In the genomic region with DNA sequence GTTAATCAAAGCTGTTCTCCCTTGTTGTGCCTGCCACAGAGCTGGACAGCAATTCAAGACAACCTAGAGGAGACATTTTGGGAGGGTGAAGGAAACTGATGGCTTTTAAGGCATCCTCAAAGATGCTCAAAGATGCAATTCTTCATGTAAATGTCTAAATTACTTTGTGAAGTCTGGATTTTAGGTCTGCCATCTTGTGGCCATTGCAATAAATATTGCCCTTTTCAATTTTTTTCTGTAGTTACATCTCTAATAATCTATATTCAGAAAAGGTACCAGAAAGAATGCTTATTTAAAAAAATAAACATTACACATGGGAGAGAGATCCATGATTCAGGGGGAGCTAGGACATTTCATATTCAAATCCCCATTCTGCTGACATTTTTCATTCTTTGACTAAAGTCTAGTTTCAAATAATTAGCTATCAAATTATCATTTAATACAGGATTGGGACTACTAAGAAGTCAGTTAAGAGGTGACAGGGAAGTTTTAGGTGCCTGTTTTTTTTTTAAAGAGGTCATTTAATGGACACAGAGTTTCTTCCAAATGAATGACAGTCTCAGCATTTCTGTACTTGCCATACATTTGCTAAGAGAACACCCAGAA, we compare ENCODE assay signal across 10 cellular contexts.
A peak's percentile ranks its signal among the peaks of the same experiment; 100 is the strongest.
DNase-seq lines count a peak whose midpoint lies in the region; ATAC-seq, FAIRE-seq and TF ChIP-seq lines count a peak whose summit lies in the region.
"Had no signal": no experiment of that assay in that cellular context is flagged by ENCODE, and none has a peak within 500 bp of the region (broad histone marks: within the 10 kb centered on the region; RNA-seq: fewer than 3 reads in every experiment).

No MANE protein-coding gene starts in this region.

- H3K4me1 ChIP-seq in small intestine (ENCODE audit: control insufficient read depth in 2 of 2, insufficient read depth in 1 of 2, low read depth in 1 of 2, low read length in 1 of 2) (no peaks in the 10 kb centered on the region), BE2C (no peaks in the 10 kb centered on the region)

- no peaks in the 10 kb centered on the region for H3K9me3 ChIP-seq in small intestine (ENCODE audit: control insufficient read depth, low read depth)
- no peaks in the 10 kb centered on the region for H3K9me3 ChIP-seq in BE2C

- ATAC-seq in HG02884 (IDR thresholded peaks at IDR 0.05; ENCODE audit: unreplicated experiment), result no peak

- H3K4me1 Mint-ChIP-seq in CD14-positive monocyte (no peaks in the 10 kb centered on the region), MCF 10A (ENCODE audit: insufficient read depth, unreplicated experiment) (peaks cover 7% of the 10 kb centered on the region)

- intact Hi-C loops in CD14-positive monocyte (cut with micrococcal nuclease) (loop anchor here in 1 of 2 donors (10.0 kb wide), 1 partner anchor 262 kb away; a partner anchor contains a TSS), MCF 10A (cut with micrococcal nuclease) (loop anchor here (2.0 to 5.0 kb wide), 3 partner anchors 150 to 505 kb away; a partner anchor contains a TSS)

- H3K9me3 Mint-ChIP-seq in CD14-positive monocyte (peaks cover 0 to 6% (median 4%) of the 10 kb centered on the region in 7 donors), MCF 10A (ENCODE audit: unreplicated experiment) (no peaks in the 10 kb centered on the region)

- CTCF ChIA-PET in MCF 10A (lab: Yijun Ruan, JAX), result interaction anchor here (0.6 to 2.5 kb wide), 47 partner anchors 9 to 1961 kb away, joined by 3 to 13 read pairs (median 4); a partner anchor contains a TSS

- no TSS peak for BruUV-seq in MCF 10A (replicated peaks; lab: Mats Ljungman, UMichigan)

- TF ChIP-seq CTCF in CD14-positive monocyte (IDR thresholded peaks at IDR 0.05) (peak; percentile 28), HL-60 (IDR thresholded peaks at IDR 0.05; ENCODE audit: insufficient read depth, low read length) (peak; percentile 19), MCF 10A (IDR thresholded peaks at IDR 0.05; ENCODE audit: unreplicated experiment) (peak; percentile 30), BE2C (IDR thresholded peaks at IDR 0.05; ENCODE audit: low read depth, low read length) (no peak)

- H3K27me3 Mint-ChIP-seq in CD14-positive monocyte (ENCODE audit: low read depth in 3 of 3) (peaks cover 3 to 5% (median 3%) of the 10 kb centered on the region in 3 donors), MCF 10A (ENCODE audit: insufficient read depth, unreplicated experiment) (no peaks in the 10 kb centered on the region)

- no peaks in the 10 kb centered on the region for H3K36me3 Mint-ChIP-seq in CD14-positive monocyte
- H3K36me3 Mint-ChIP-seq in MCF 10A (ENCODE audit: insufficient read depth, unreplicated experiment), result no peaks in the 10 kb centered on the region

- no peak for FAIRE-seq in small intestine (lab: Jason Lieb, UNC)

- no peak overlapping the region for H3K4me3 ChIP-seq in HL-60 (replicated peaks; ENCODE audit: insufficient read depth, low read length)
- H3K4me3 ChIP-seq in small intestine (ENCODE audit: low read depth in 1 of 2, low read length in 2 of 2), result no peak overlapping the region
- no peak overlapping the region for H3K4me3 ChIP-seq in BE2C (ENCODE audit: low read depth, low read length)

- H3K27ac ChIP-seq in HL-60 (replicated peaks) (no peak overlapping the region), small intestine (ENCODE audit: low read depth in 1 of 2, low read length in 1 of 2) (no peak overlapping the region)

- no peaks in the 10 kb centered on the region for H3K27me3 ChIP-seq in HL-60 (ENCODE audit: insufficient read depth, poor library complexity, severe bottlenecking)
- no peaks in the 10 kb centered on the region for H3K27me3 ChIP-seq in small intestine (ENCODE audit: control insufficient read depth in 2 of 2, insufficient read depth in 2 of 2, low read length in 2 of 2)
- H3K27me3 ChIP-seq in BE2C, result no peaks in the 10 kb centered on the region

- POLR2A ChIA-PET in MCF 10A (lab: Yijun Ruan, JAX), result interaction anchor here (0.6 to 1.9 kb wide), 2 partner anchors 253 to 260 kb away, joined by 3 to 10 read pairs; a partner anchor contains a TSS

- H3K36me3 ChIP-seq in small intestine (ENCODE audit: control insufficient read depth in 2 of 2, insufficient read depth in 2 of 2, low read length in 2 of 2) (no peaks in the 10 kb centered on the region), BE2C (no peaks in the 10 kb centered on the region)

- no peak for DNase-seq in CD14-positive monocyte (ENCODE audit: low spot score)
- no peak for DNase-seq in HL-60 (ENCODE audit: low read depth in 1 of 2, low spot score in 1 of 2)
- DNase-seq in MCF 10A (ENCODE audit: unreplicated experiment), result peak; percentile 19
- DNase-seq in medulla oblongata (ENCODE audit: extremely low spot score), result peak; percentile 32
- DNase-seq in small intestine, result no peak
- DNase-seq in BE2C, result no peak
- DNase-seq in SIG-M5 treated with dmso at 0.1 percent for 504 hours (lab: John Stamatoyannopoulos, UW; ENCODE audit: unreplicated experiment), result no peak
- DNase-seq: Right ventricle myocardium superior; stimulated activated CD4-positive, alpha-beta T cell treated with anti-CD3 and anti-CD28 coated beads, Interleukin-2, amount 100 ng/mL, for 48 hours had no signal

- no peak overlapping the region for H3K4me3 Mint-ChIP-seq in CD14-positive monocyte
- no peak overlapping the region for H3K4me3 Mint-ChIP-seq in MCF 10A (ENCODE audit: unreplicated experiment)

- H3K27ac Mint-ChIP-seq in CD14-positive monocyte, result no peak overlapping the region
- no peak overlapping the region for H3K27ac Mint-ChIP-seq in MCF 10A (ENCODE audit: low read depth, unreplicated experiment)

Comparison
In these comparisons a context has a peak if more than half of its experiments do, and no peak if none do; other contexts are left out.
1. DNase-seq: peak in MCF 10A (single experiment) and medulla oblongata (single experiment); none in CD14-positive monocyte (single experiment), HL-60 (0 of 2), small intestine (single experiment), BE2C (single experiment) and SIG-M5 treated with dmso at 0.1 percent for 504 hours (single experiment).